In genomic region chr2:21165350-21165749, GRCh38 we compare ENCODE assay signal across 17 cellular contexts. TPM values are rescaled to one million over a fixed set of nuclear protein-coding genes. Genes with fewer than 3 reads are reported as not detected.
A peak's percentile ranks its signal among the peaks of the same experiment; 100 is the strongest.
DNase-seq lines count a peak whose midpoint lies in the region; ATAC-seq, FAIRE-seq and TF ChIP-seq lines count a peak whose summit lies in the region.
"Had no signal": no experiment of that assay in that cellular context is flagged by ENCODE, and none has a peak within 500 bp of the region (broad histone marks: within the 10 kb centered on the region; RNA-seq: fewer than 3 reads in every experiment).

No MANE protein-coding gene starts in this region.

- H3K27ac Mint-ChIP-seq in neural progenitor cell = no peak overlapping the region

- H4K20me1 ChIP-seq in OCI-LY1 (ENCODE audit: insufficient read depth, low read length) = no peaks in the 10 kb centered on the region
- no peaks in the 10 kb centered on the region for H4K20me1 ChIP-seq in neural progenitor cell (ENCODE audit: low read depth)

- no peaks in the 10 kb centered on the region for H3K36me3 ChIP-seq in OCI-LY1 (ENCODE audit: insufficient read depth, low read length)
- H3K36me3 ChIP-seq in neural progenitor cell = no peaks in the 10 kb centered on the region
- H3K36me3 ChIP-seq: neutrophil, suprapubic skin had no signal

- H3K9ac ChIP-seq in OCI-LY1 (ENCODE audit: low read length) (no peak overlapping the region), neural progenitor cell (no peak overlapping the region)

- H3K36me3 Mint-ChIP-seq in neural progenitor cell = peaks cover 2% of the 10 kb centered on the region

- no peak overlapping the region for H3K4me2 ChIP-seq in OCI-LY1 (ENCODE audit: low read length)
- H3K4me2 ChIP-seq in neural progenitor cell = no peak overlapping the region

- H3K4me3 ChIP-seq in OCI-LY1 (ENCODE audit: low read depth, low read length, poor library complexity, severe bottlenecking) = no peak overlapping the region
- no peak overlapping the region for H3K4me3 ChIP-seq in dorsolateral prefrontal cortex
- no peak overlapping the region for H3K4me3 ChIP-seq in neural progenitor cell
- H3K4me3 ChIP-seq: suprapubic skin had no signal

- TF ChIP-seq CTCF in OCI-LY1 (IDR thresholded peaks at IDR 0.05; ENCODE audit: low read length) (peak; percentile 14; the same call in 1 of the 2 replicates), dorsolateral prefrontal cortex (IDR thresholded peaks at IDR 0.05 in 54 of 56, conservative IDR thresholded peaks at IDR 0.05 in 2 of 56; ENCODE audit: low read depth in 1 of 56, partially characterized antibody in 56 of 56) (peak in 36 of 56 donors; percentile 9 to 48 (median 26)), neural progenitor cell (IDR thresholded peaks at IDR 0.05) (peak; percentile 53), D721Med (IDR thresholded peaks at IDR 0.05; ENCODE audit: insufficient read depth, missing control alignments) (no peak)

- H3K27ac ChIP-seq in OCI-LY1 (ENCODE audit: low read depth, low read length, poor library complexity, severe bottlenecking) (no peak overlapping the region), dorsolateral prefrontal cortex (no peak overlapping the region), neural progenitor cell (no peak overlapping the region)
- H3K27ac ChIP-seq: neutrophil, suprapubic skin had no signal

- H3K4me1 ChIP-seq in OCI-LY1 (ENCODE audit: insufficient read depth, low read length, severe bottlenecking) = no peaks in the 10 kb centered on the region
- no peaks in the 10 kb centered on the region for H3K4me1 ChIP-seq in neural progenitor cell
- H3K4me1 ChIP-seq: suprapubic skin had no signal

- DNase-seq in DMS 273 (lab: John Stamatoyannopoulos, UW; ENCODE audit: unreplicated experiment) (peak; percentile 11), DMS 273 treated with DMSO at 0.1 percent for 48 hours (lab: John Stamatoyannopoulos, UW) (no peak), dorsolateral prefrontal cortex (no peak), neural progenitor cell (ENCODE audit: low spot score) (no peak), NCI-H82 (lab: John Stamatoyannopoulos, UW) (no peak), D721Med (ENCODE audit: insufficient read length, low spot score) (no peak)
- DNase-seq: 8988T; activated naive CD4-positive, alpha-beta T cell treated with anti-CD3 and anti-CD28 coated beads, Interleukin-2, amount 50 U/mL, for 16 hours; Calu3; HCEC 1CT had no signal

- H3K4me1 Mint-ChIP-seq in neural progenitor cell = no peaks in the 10 kb centered on the region

- no peaks in the 10 kb centered on the region for H3F3A ChIP-seq in OCI-LY1 (ENCODE audit: insufficient read depth, low read length)
- no peaks in the 10 kb centered on the region for H3F3A ChIP-seq in neural progenitor cell (ENCODE audit: low read depth)

- H3K79me2 ChIP-seq in OCI-LY1 (ENCODE audit: insufficient read depth, low read length) (no peaks in the 10 kb centered on the region), neural progenitor cell (ENCODE audit: low read depth) (no peaks in the 10 kb centered on the region)

- intact Hi-C loops in dorsolateral prefrontal cortex (cut with DNase I) = loop anchor here in 1 of 2 donors (10.0 kb wide), 1 partner anchor 121 kb away; the partner anchor contains the start of gene APOB

- ATAC-seq in HG02870 (IDR thresholded peaks at IDR 0.05; ENCODE audit: unreplicated experiment) = no peak
- ATAC-seq: esophagus mucosa had no signal

- H3K27me3 ChIP-seq in OCI-LY1 (ENCODE audit: insufficient read depth, low read length) (no peaks in the 10 kb centered on the region), dorsolateral prefrontal cortex (peaks cover 0 to 3% (median 0%) of the 10 kb centered on the region in 45 donors), neural progenitor cell (no peaks in the 10 kb centered on the region)
- H3K27me3 ChIP-seq: neutrophil, suprapubic skin had no signal

- no peak for FAIRE-seq in D721Med (lab: Jason Lieb, UNC)

- peaks cover 4% of the 10 kb centered on the region for H3K27me3 Mint-ChIP-seq in neural progenitor cell (ENCODE audit: insufficient read depth, low read depth)

- H2AFZ ChIP-seq in OCI-LY1 (ENCODE audit: low read length) (no peak overlapping the region), neural progenitor cell (replicated peaks) (no peak overlapping the region)

- H3K9me3 ChIP-seq in OCI-LY1 (ENCODE audit: low read length) (no peaks in the 10 kb centered on the region), neural progenitor cell (ENCODE audit: low read depth) (no peaks in the 10 kb centered on the region)
- H3K9me3 ChIP-seq: neutrophil, suprapubic skin had no signal

- H3K9me2 ChIP-seq in OCI-LY1 (ENCODE audit: low read depth, low read length) = no peaks in the 10 kb centered on the region

- H3K4me3 Mint-ChIP-seq in neural progenitor cell = no peak overlapping the region

- H3K9me3 Mint-ChIP-seq in neural progenitor cell = peaks cover 5% of the 10 kb centered on the region

RNA-seq across cellular contexts. Expression of gene TDRD15, which starts 41.6 kb away (rescaled TPM):
- total RNA-seq in dorsolateral prefrontal cortex (under 1 TPM in 20 of 120 experiments, not detected in 100; 0.07 to 0.19 (median 0.10) TPM), neural progenitor cell (ENCODE audit: low replicate concordance) (not detected in 2 replicates)
- total RNA-seq: Calu3, esophagus mucosa, lung microvascular endothelial cell, M059J had no signal
